ENCODE assay signal across 14 cellular contexts in the genomic region with DNA sequence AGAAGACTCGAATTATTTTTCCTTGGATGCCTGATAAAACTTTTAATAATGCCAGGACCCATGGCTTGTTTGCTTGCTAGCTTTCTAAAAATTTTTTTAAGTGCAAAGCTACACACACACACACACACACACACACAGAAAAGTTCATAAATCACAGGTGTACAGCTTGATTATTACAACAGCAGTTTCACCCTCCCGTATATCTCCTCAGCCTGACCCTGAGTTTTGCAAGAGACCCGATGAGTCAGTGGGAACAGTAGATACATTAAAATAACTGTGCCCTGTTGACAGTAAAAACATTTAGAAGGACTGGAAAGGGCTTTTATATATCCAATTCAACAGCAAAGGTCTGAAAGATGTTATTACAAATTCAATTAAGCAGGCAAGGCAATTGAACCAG. TPM values are rescaled to one million over a fixed set of nuclear protein-coding genes. Genes with fewer than 3 reads are reported as not detected.
DNase-seq lines count a peak whose midpoint lies in the region; TF ChIP-seq lines count a peak whose summit lies in the region.
"Had no signal": no experiment of that assay in that cellular context is flagged by ENCODE, and none has a peak within 500 bp of the region (broad histone marks: within the 10 kb centered on the region; RNA-seq: fewer than 3 reads in every experiment).

No MANE protein-coding gene starts in this region.

- no peaks in the 10 kb centered on the region for H3K27me3 Mint-ChIP-seq in activated CD4-positive, alpha-beta memory T cell treated with anti-CD3 and anti-CD28 coated beads, Interleukin-2, amount 10 ng/mL, durations not matched to agents 7 days and 5 days
- H3K27me3 Mint-ChIP-seq: activated CD4-positive, alpha-beta T cell treated with anti-CD3 and anti-CD28 coated beads, Interleukin-2, amount 10 ng/mL, durations not matched to agents 7 days and 5 days; activated naive CD4-positive, alpha-beta T cell treated with anti-CD3 and anti-CD28 coated beads, Interleukin-2, amount 50 U/mL, for 24 hours had no signal

- no peak overlapping the region for H3K18ac ChIP-seq in mesendoderm (ENCODE audit: low read length)

- H3K27me3 ChIP-seq in osteoblast (ENCODE audit: insufficient read depth, low read length) (no peaks in the 10 kb centered on the region), ovary (no peaks in the 10 kb centered on the region), mesendoderm (ENCODE audit: insufficient read depth, low read length, poor library complexity) (no peaks in the 10 kb centered on the region)
- H3K27me3 ChIP-seq: testis had no signal

- TF ChIP-seq EP300 in ovary (IDR thresholded peaks at IDR 0.05): no peak

- H2BK120ac ChIP-seq in mesendoderm (ENCODE audit: low read depth, low read length): no peak overlapping the region

- no peak overlapping the region for H3K4ac ChIP-seq in mesendoderm (ENCODE audit: low read depth, low read length)

- 45 to 53% (median 52%) methylated on average over 3 of the region's 3 CpGs for WGBS in ovary, 3 donors
- no CpG with 5 or more reads among the region's 3 CpGs for WGBS in mesendoderm (ENCODE audit: extremely low coverage, insufficient coverage, low lambda C conversion rate)

- H3K9ac ChIP-seq in mesendoderm (ENCODE audit: low read length): no peak overlapping the region

- CTCF ChIA-PET in activated CD4-positive, alpha-beta memory T cell treated with anti-CD3 and anti-CD28 coated beads, Interleukin-2, amount 10 ng/mL, durations not matched to agents 7 days and 5 days (lab: Charles Lee): no interaction called here

- no peak overlapping the region for H3K4me3 Mint-ChIP-seq in activated CD4-positive, alpha-beta memory T cell treated with anti-CD3 and anti-CD28 coated beads, Interleukin-2, amount 10 ng/mL, durations not matched to agents 7 days and 5 days
- H3K4me3 Mint-ChIP-seq: activated CD4-positive, alpha-beta T cell treated with anti-CD3 and anti-CD28 coated beads, Interleukin-2, amount 10 ng/mL, durations not matched to agents 7 days and 5 days; activated naive CD4-positive, alpha-beta T cell treated with anti-CD3 and anti-CD28 coated beads, Interleukin-2, amount 50 U/mL, for 24 hours; immature natural killer cell; nephron had no signal

- no peak overlapping the region for H3K56ac ChIP-seq in mesendoderm (ENCODE audit: low read length)

- H3K9me3 Mint-ChIP-seq in activated CD4-positive, alpha-beta memory T cell treated with anti-CD3 and anti-CD28 coated beads, Interleukin-2, amount 10 ng/mL, durations not matched to agents 7 days and 5 days: no peaks in the 10 kb centered on the region
- H3K9me3 Mint-ChIP-seq: activated naive CD4-positive, alpha-beta T cell treated with anti-CD3 and anti-CD28 coated beads, Interleukin-2, amount 50 U/mL, for 24 hours; immature natural killer cell; nephron had no signal

- no peaks in the 10 kb centered on the region for H3K36me3 ChIP-seq in osteoblast (ENCODE audit: insufficient read depth, low read length)
- no peaks in the 10 kb centered on the region for H3K36me3 ChIP-seq in ovary
- no peaks in the 10 kb centered on the region for H3K36me3 ChIP-seq in mesendoderm (ENCODE audit: control insufficient read depth, insufficient read depth, low read length)

- DNase-seq in EH (ENCODE audit: low read depth): peak; percentile 76
- DNase-seq in LHCN-M2 (ENCODE audit: low read depth): peak; percentile 85
- DNase-seq in choroid plexus epithelial cell (ENCODE audit: low read depth): peak; percentile 84
- DNase-seq in osteoblast (ENCODE audit: insufficient read length, low spot score, missing footprints): peak; percentile 48
- DNase-seq in ovary: no peak
- DNase-seq in H4 (ENCODE audit: low spot score): no peak
- DNase-seq in mesendoderm: no peak
- no peak for DNase-seq in activated CD4-positive, alpha-beta memory T cell treated with anti-CD3 and anti-CD28 coated beads, Interleukin-2, amount 10 ng/mL, durations not matched to agents 7 days and 5 days
- DNase-seq: activated CD4-positive, alpha-beta T cell treated with anti-CD3 and anti-CD28 coated beads, Interleukin-2, amount 10 ng/mL, durations not matched to agents 7 days and 5 days; DMS79 treated with DMSO at 0.1 percent for 48 hours; immature natural killer cell; testis had no signal

- H4K8ac ChIP-seq in mesendoderm (ENCODE audit: low read depth, low read length): no peak overlapping the region

- no peaks in the 10 kb centered on the region for H4K20me1 ChIP-seq in osteoblast (ENCODE audit: insufficient read depth, low read length)

- no peak overlapping the region for H3K4me3 ChIP-seq in choroid plexus epithelial cell (ENCODE audit: low read depth, low read length)
- H3K4me3 ChIP-seq in osteoblast (ENCODE audit: insufficient read depth, low read length): no peak overlapping the region
- no peak overlapping the region for H3K4me3 ChIP-seq in ovary
- H3K4me3 ChIP-seq in mesendoderm (ENCODE audit: low read length): no peak overlapping the region
- H3K4me3 ChIP-seq: testis had no signal

- no peak overlapping the region for H3K23ac ChIP-seq in mesendoderm (ENCODE audit: low read length)

- TF ChIP-seq POLR2A in ovary (IDR thresholded peaks at IDR 0.05): no peak

- no peak overlapping the region for H2BK5ac ChIP-seq in mesendoderm (ENCODE audit: low read length)

- no peaks in the 10 kb centered on the region for H3K4me1 Mint-ChIP-seq in activated CD4-positive, alpha-beta memory T cell treated with anti-CD3 and anti-CD28 coated beads, Interleukin-2, amount 10 ng/mL, durations not matched to agents 7 days and 5 days
- H3K4me1 Mint-ChIP-seq: activated CD4-positive, alpha-beta T cell treated with anti-CD3 and anti-CD28 coated beads, Interleukin-2, amount 10 ng/mL, durations not matched to agents 7 days and 5 days; immature natural killer cell; nephron had no signal

- H2AFZ ChIP-seq in osteoblast (ENCODE audit: low read length): no peak overlapping the region

- no peak overlapping the region for H2AK5ac ChIP-seq in mesendoderm (ENCODE audit: low read length)

- H3K36me3 Mint-ChIP-seq in activated CD4-positive, alpha-beta memory T cell treated with anti-CD3 and anti-CD28 coated beads, Interleukin-2, amount 10 ng/mL, durations not matched to agents 7 days and 5 days (ENCODE audit: low read depth): peaks cover 17% of the 10 kb centered on the region

- TF ChIP-seq CTCF in choroid plexus epithelial cell (conservative IDR thresholded peaks at IDR 0.05; ENCODE audit: low read depth, low read length): no peak
- no peak for TF ChIP-seq CTCF in osteoblast (IDR thresholded peaks at IDR 0.05; ENCODE audit: extremely low read depth, low read depth, low read length)
- TF ChIP-seq CTCF in ovary (IDR thresholded peaks at IDR 0.05): no peak

- POLR2A ChIA-PET in activated CD4-positive, alpha-beta memory T cell treated with anti-CD3 and anti-CD28 coated beads, Interleukin-2, amount 10 ng/mL, durations not matched to agents 7 days and 5 days (lab: Charles Lee): no interaction called here

- H4K5ac ChIP-seq in mesendoderm (ENCODE audit: low read length): no peak overlapping the region

- H3K4me2 ChIP-seq in osteoblast (ENCODE audit: insufficient read depth, low read length) (no peak overlapping the region), mesendoderm (ENCODE audit: low read length) (no peak overlapping the region)

- H3K4me1 ChIP-seq in osteoblast (ENCODE audit: insufficient read depth, low read length): peaks cover 17% of the 10 kb centered on the region
- H3K4me1 ChIP-seq in ovary (ENCODE audit: insufficient read depth): no peaks in the 10 kb centered on the region
- no peaks in the 10 kb centered on the region for H3K4me1 ChIP-seq in mesendoderm (ENCODE audit: control insufficient read depth, low read depth, low read length)
- H3K4me1 ChIP-seq: testis had no signal

- intact Hi-C loops in ovary (cut with DNase I): no loop called here

- H3K79me1 ChIP-seq in mesendoderm (ENCODE audit: low read length): no peaks in the 10 kb centered on the region

- H2BK15ac ChIP-seq in mesendoderm (replicated peaks; ENCODE audit: low read depth): no peak overlapping the region

- H3K27ac Mint-ChIP-seq in activated CD4-positive, alpha-beta memory T cell treated with anti-CD3 and anti-CD28 coated beads, Interleukin-2, amount 10 ng/mL, durations not matched to agents 7 days and 5 days: no peak overlapping the region
- H3K27ac Mint-ChIP-seq: activated CD4-positive, alpha-beta T cell treated with anti-CD3 and anti-CD28 coated beads, Interleukin-2, amount 10 ng/mL, durations not matched to agents 7 days and 5 days; activated naive CD4-positive, alpha-beta T cell treated with anti-CD3 and anti-CD28 coated beads, Interleukin-2, amount 50 U/mL, for 24 hours; immature natural killer cell; nephron had no signal

- no peaks in the 10 kb centered on the region for H3K9me3 ChIP-seq in osteoblast (ENCODE audit: low read depth, low read length)
- H3K9me3 ChIP-seq in ovary: no peaks in the 10 kb centered on the region
- H3K9me3 ChIP-seq: testis had no signal

- H3K27ac ChIP-seq in osteoblast (ENCODE audit: low read depth, low read length) (no peak overlapping the region), ovary (no peak overlapping the region), mesendoderm (ENCODE audit: low read depth, low read length) (no peak overlapping the region)
- H3K27ac ChIP-seq: testis had no signal

- no peaks in the 10 kb centered on the region for H3K79me2 ChIP-seq in osteoblast (ENCODE audit: insufficient read depth, low read length)
- H3K79me2 ChIP-seq in mesendoderm (ENCODE audit: control insufficient read depth, insufficient read depth, low read length): no peaks in the 10 kb centered on the region

RNA-seq across cellular contexts. Expression of gene EMC4, which starts 46.7 kb away (rescaled TPM):
- 189 and 199 TPM in 2 replicates for total RNA-seq in LHCN-M2 (2014; rRNA removed)
- 122 TPM for polyA plus RNA-seq in LHCN-M2 (2012)
- total RNA-seq in osteoblast: 135 and 136 TPM in 2 replicates
- total RNA-seq in ovary: 100 to 1,000 TPM in 1 of 7 donors, 10 to 100 TPM in 6; 84.4 to 107 (median 89.9) TPM
- 100 to 1,000 TPM; 148 to 178 TPM for polyA plus RNA-seq in ovary
- total RNA-seq in H4 (2014; rRNA removed; shearing (Covaris generic)): 158 and 216 TPM in 2 replicates
- polyA plus RNA-seq in mesendoderm (2013, experiment 1 of 2): 174 TPM
- 176 TPM for polyA plus RNA-seq in mesendoderm (2013, experiment 2 of 2)
- 10 to 100 TPM; 86.2 to 86.9 TPM for total RNA-seq in activated CD4-positive, alpha-beta memory T cell treated with anti-CD3 and anti-CD28 coated beads, Interleukin-2, amount 10 ng/mL, durations not matched to agents 7 days and 5 days

Comparison
In these comparisons a context has a peak if more than half of its experiments do, and no peak if none do; other contexts are left out.
1. DNase-seq: peak in EH (single experiment), LHCN-M2 (single experiment), choroid plexus epithelial cell (single experiment) and osteoblast (single experiment); none in ovary (0 of 5), H4 (single experiment), mesendoderm (single experiment) and activated CD4-positive, alpha-beta memory T cell treated with anti-CD3 and anti-CD28 coated beads, Interleukin-2, amount 10 ng/mL, durations not matched to agents 7 days and 5 days (single experiment).